ENCODE assay signal across 1 cellular context in the genomic region with DNA sequence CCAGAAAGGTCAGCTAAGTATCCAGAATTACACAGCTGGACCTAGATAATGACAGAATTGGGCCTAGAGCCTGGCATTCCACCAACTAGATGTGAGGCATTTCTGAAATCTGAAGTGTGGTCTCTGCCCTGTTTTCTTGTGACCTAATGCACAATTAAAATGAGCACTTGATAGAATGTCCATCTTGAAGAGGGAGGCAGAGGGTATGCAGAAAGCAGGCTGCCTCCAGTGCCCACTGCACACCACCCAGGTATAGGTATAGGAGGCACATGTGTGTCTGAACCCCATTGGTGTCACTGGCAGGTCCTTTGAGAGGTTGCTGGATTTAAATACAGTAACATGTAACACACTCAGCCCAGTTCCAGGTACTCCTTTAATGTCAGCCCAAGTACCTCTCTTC.
TF ChIP-seq lines count a peak whose summit lies in the region.

No MANE protein-coding gene starts in this region.

TF ChIP-seq in GM23338, 12 proteins besides CTCF, POLR2A, EP300 and RAD21 (continued from another document):
- no peak for TF ChIP-seq ZNF462 (CRISPR knock-in tag; IDR thresholded peaks at IDR 0.05)
- no peak for TF ChIP-seq REST (IDR thresholded peaks at IDR 0.05; ENCODE audit: unreplicated experiment)
- no peak for TF ChIP-seq NANOG (IDR thresholded peaks at IDR 0.05; ENCODE audit: borderline replicate concordance)
- TF ChIP-seq JUNB (IDR thresholded peaks at IDR 0.05; ENCODE audit: unreplicated experiment): no peak
- no peak for TF ChIP-seq POLR2AphosphoS5 (IDR thresholded peaks at IDR 0.05; ENCODE audit: low read depth)
- TF ChIP-seq ZNF331 (CRISPR knock-in tag; IDR thresholded peaks at IDR 0.05; ENCODE audit: low read depth): no peak
